Comparison of ENCODE assay signal across 22 cellular contexts in genomic region chr20:6513586-6513985, GRCh38.
A peak's percentile ranks its signal among the peaks of the same experiment; 100 is the strongest.
DNase-seq lines count a peak whose midpoint lies in the region; ATAC-seq, FAIRE-seq and TF ChIP-seq lines count a peak whose summit lies in the region.
"Had no signal": no experiment of that assay in that cellular context is flagged by ENCODE, and none has a peak within 500 bp of the region (broad histone marks: within the 10 kb centered on the region; RNA-seq: fewer than 3 reads in every experiment).

No MANE protein-coding gene starts in this region.

- H3K4me1 ChIP-seq in DOHH2 (ENCODE audit: control insufficient read depth, low read length) (peaks cover 56% of the 10 kb centered on the region), astrocyte (ENCODE audit: insufficient read depth, low read length) (peaks cover 6% of the 10 kb centered on the region)
- H3K4me1 ChIP-seq: Caco-2 had no signal

- H3K27ac ChIP-seq in DOHH2 (ENCODE audit: low read depth, low read length) = no peak overlapping the region
- peak overlapping the region; percentile 57 for H3K27ac ChIP-seq in astrocyte (ENCODE audit: low read depth, low read length)
- H3K27ac ChIP-seq: BLaER1, C4-2B, GM23248 had no signal

- no peak for ATAC-seq in HG03439 (IDR thresholded peaks at IDR 0.05; ENCODE audit: unreplicated experiment)
- ATAC-seq: CD8-positive, alpha-beta T cell had no signal

- H3K4me3 ChIP-seq in DOHH2 (ENCODE audit: low read length) = peak overlapping the region; percentile 14
- no peak overlapping the region for H3K4me3 ChIP-seq in astrocyte (ENCODE audit: insufficient read depth, low read depth, low read length)
- H3K4me3 ChIP-seq: BLaER1, GM23248 had no signal

- H3K27me3 ChIP-seq in DOHH2 (ENCODE audit: control insufficient read depth, low read length) (no peaks in the 10 kb centered on the region), astrocyte (ENCODE audit: insufficient read depth, low read length) (no peaks in the 10 kb centered on the region)
- H3K27me3 ChIP-seq: BLaER1 had no signal

- peak; percentile 70 for DNase-seq in NCI-H1048 (lab: John Stamatoyannopoulos, UW)
- peak; percentile 79 for DNase-seq in astrocyte (ENCODE audit: low read depth)
- no peak for DNase-seq in Kasumi-1 (lab: John Stamatoyannopoulos, UW)
- DNase-seq in activated CD4-positive, alpha-beta T cell treated with anti-CD3 and anti-CD28 coated beads for 1 hour = no peak
- DNase-seq: Caco-2; CD4-positive, CD25-positive, alpha-beta regulatory T cell; CD8-positive, alpha-beta T cell; DMS153; DND-41; EL; GDM1; GM23248; H7; HCEC 1CT had no signal

- H3K4me1 Mint-ChIP-seq in astrocyte (ENCODE audit: low read depth, unreplicated experiment) = peaks cover 9% of the 10 kb centered on the region
- H3K4me1 Mint-ChIP-seq: B cell; CD4-positive, CD25-positive, alpha-beta regulatory T cell had no signal

- H3K36me3 Mint-ChIP-seq in astrocyte (ENCODE audit: low read depth, unreplicated experiment) = no peaks in the 10 kb centered on the region
- H3K36me3 Mint-ChIP-seq: CD4-positive, CD25-positive, alpha-beta regulatory T cell; CD8-positive, alpha-beta T cell had no signal

- no peaks in the 10 kb centered on the region for H3K9me2 ChIP-seq in DOHH2 (replicated peaks; ENCODE audit: control insufficient read depth, low read length)

- H3K9me3 Mint-ChIP-seq in astrocyte (ENCODE audit: unreplicated experiment) = no peaks in the 10 kb centered on the region

- no peaks in the 10 kb centered on the region for H4K20me1 ChIP-seq in DOHH2 (ENCODE audit: control insufficient read depth, insufficient read depth, low read depth, low read length)
- no peaks in the 10 kb centered on the region for H4K20me1 ChIP-seq in astrocyte (ENCODE audit: insufficient read depth, low read length)
- H4K20me1 ChIP-seq: BLaER1 had no signal

- H3K4me2 ChIP-seq in DOHH2 (ENCODE audit: low read length) (peak overlapping the region; percentile 38), astrocyte (ENCODE audit: low read length) (no peak overlapping the region)
- H3K4me2 ChIP-seq: BLaER1 had no signal

- H3K27me3 Mint-ChIP-seq in astrocyte (ENCODE audit: low read depth, unreplicated experiment) = no peaks in the 10 kb centered on the region
- H3K27me3 Mint-ChIP-seq: B cell; CD4-positive, CD25-positive, alpha-beta regulatory T cell had no signal

- 0 out of 2 replicates have a peak, but pooled peaks cover 5% of the 10 kb centered on the region for H3F3A ChIP-seq in DOHH2 (ENCODE audit: control insufficient read depth, insufficient read depth)

- H2AFZ ChIP-seq in astrocyte (ENCODE audit: low read depth, low read length) = no peak overlapping the region
- H2AFZ ChIP-seq: GM23248 had no signal

- H3K79me2 ChIP-seq in DOHH2 (ENCODE audit: control insufficient read depth, low read length) (no peaks in the 10 kb centered on the region), astrocyte (ENCODE audit: insufficient read depth, low read length) (no peaks in the 10 kb centered on the region)

- TF ChIP-seq CTCF in DOHH2 (IDR thresholded peaks at IDR 0.05; ENCODE audit: low read depth, low read length, poor library complexity, severe bottlenecking) (no peak), astrocyte (IDR thresholded peaks at IDR 0.05; ENCODE audit: insufficient read depth, low read depth, low read length) (no peak)

- H3K36me3 ChIP-seq in DOHH2 (ENCODE audit: control insufficient read depth, low read length) = no peaks in the 10 kb centered on the region
- no peaks in the 10 kb centered on the region for H3K36me3 ChIP-seq in astrocyte (ENCODE audit: insufficient read depth, low read length)
- H3K36me3 ChIP-seq: BLaER1 had no signal

- no peak overlapping the region for H3K27ac Mint-ChIP-seq in astrocyte (ENCODE audit: unreplicated experiment)
- H3K27ac Mint-ChIP-seq: B cell; CD4-positive, CD25-positive, alpha-beta regulatory T cell; CD8-positive, alpha-beta T cell had no signal

- H3K9ac ChIP-seq in astrocyte (ENCODE audit: low read length) = no peak overlapping the region
- H3K9ac ChIP-seq: BLaER1, GM23248 had no signal

- no peak overlapping the region for H3K4me3 Mint-ChIP-seq in astrocyte (ENCODE audit: unreplicated experiment)
- H3K4me3 Mint-ChIP-seq: B cell; CD4-positive, CD25-positive, alpha-beta regulatory T cell; CD8-positive, alpha-beta T cell had no signal

- H3K9me3 ChIP-seq in DOHH2 (ENCODE audit: control insufficient read depth, insufficient read depth, low read length) (no peaks in the 10 kb centered on the region), astrocyte (ENCODE audit: insufficient read depth, low read depth, low read length) (no peaks in the 10 kb centered on the region)
- H3K9me3 ChIP-seq: Caco-2 had no signal

- FAIRE-seq in astrocyte (lab: Jason Lieb, UNC) = no peak
- FAIRE-seq: GM12891, GM18507, H1 had no signal

Comparison
In these comparisons a context has a peak if more than half of its experiments do, and no peak if none do; other contexts are left out.
1. DNase-seq: peak in NCI-H1048 (single experiment) and astrocyte (single experiment); none in Kasumi-1 (0 of 2) and activated CD4-positive, alpha-beta T cell treated with anti-CD3 and anti-CD28 coated beads for 1 hour (single experiment).